Comparison of ENCODE assay signal across 25 cellular contexts in genomic region chr5:44329716-44330115, GRCh38. TPM values are rescaled to one million over a fixed set of nuclear protein-coding genes. Genes with fewer than 3 reads are reported as not detected.
DNase-seq lines count a peak whose midpoint lies in the region; TF ChIP-seq lines count a peak whose summit lies in the region.
"Had no signal": no experiment of that assay in that cellular context is flagged by ENCODE, and none has a peak within 500 bp of the region (broad histone marks: within the 10 kb centered on the region; RNA-seq: fewer than 3 reads in every experiment).

No MANE protein-coding gene starts in this region.

- no peak overlapping the region for H4K91ac ChIP-seq in neuronal stem cell (ENCODE audit: low read depth, low read length, poor library complexity)

- H3K4me1 ChIP-seq in endodermal cell (ENCODE audit: control insufficient read depth, insufficient read depth, low read length), result peaks cover 12% of the 10 kb centered on the region
- peaks cover 4 to 33% of the 10 kb centered on the region in 2 donors for H3K4me1 ChIP-seq in neuronal stem cell (ENCODE audit: control insufficient read depth in 2 of 2, insufficient read depth in 1 of 2, low read depth in 1 of 2, low read length in 2 of 2)
- H3K4me1 ChIP-seq in HAP-1, result no peaks in the 10 kb centered on the region
- H3K4me1 ChIP-seq: A549, Caco-2 had no signal

- no peak overlapping the region for H3K9ac ChIP-seq in endodermal cell (ENCODE audit: extremely low read depth, low read length, poor library complexity, severe bottlenecking)
- H3K9ac ChIP-seq in neuronal stem cell (ENCODE audit: low read depth, low read length, poor library complexity), result no peak overlapping the region

- in situ Hi-C loops in ACHN (cut with HindIII; ENCODE audit: low pct_ligation_motif_present, low pct_unique_long_range_greater_than_20kb, low sequenced_read_pairs) (no loop called here), HAP-1 (cut with MboI; ENCODE audit: low sequenced_read_pairs) (no loop called here)

- H3K36me3 ChIP-seq in endodermal cell (ENCODE audit: control insufficient read depth, insufficient read depth, low read length) (no peaks in the 10 kb centered on the region), neuronal stem cell (replicated peaks in 1 of 2; ENCODE audit: control insufficient read depth in 2 of 2, insufficient read depth in 2 of 2, low read length in 2 of 2) (no peaks in the 10 kb centered on the region), HAP-1 (replicated peaks) (no peaks in the 10 kb centered on the region)

- H2BK12ac ChIP-seq in neuronal stem cell (ENCODE audit: low read length), result no peak overlapping the region

- TF ChIP-seq CTCF in endodermal cell (conservative IDR thresholded peaks at IDR 0.05), result no peak

- H3K9me3 Mint-ChIP-seq in endodermal cell, result no peaks in the 10 kb centered on the region
- H3K9me3 Mint-ChIP-seq: IgD-negative memory B cell had no signal

- H3K23ac ChIP-seq in neuronal stem cell (ENCODE audit: low read depth, low read length, poor library complexity), result no peak overlapping the region

- peak overlapping the region; percentile 52 for H3K27ac Mint-ChIP-seq in endodermal cell
- H3K27ac Mint-ChIP-seq: CD4-positive, CD25-positive, alpha-beta regulatory T cell; IgD-negative memory B cell had no signal

- no peaks in the 10 kb centered on the region for H3K36me3 Mint-ChIP-seq in endodermal cell (ENCODE audit: low read depth)
- H3K36me3 Mint-ChIP-seq: CD4-positive, CD25-positive, alpha-beta regulatory T cell; IgD-negative memory B cell had no signal

- H3K18ac ChIP-seq in neuronal stem cell (ENCODE audit: low read length), result no peak overlapping the region

- H3K4me2 ChIP-seq in neuronal stem cell (ENCODE audit: insufficient read depth, low read length, poor library complexity, severe bottlenecking), result no peak overlapping the region
- H3K4me2 ChIP-seq: A549 had no signal

- H2BK5ac ChIP-seq in neuronal stem cell (ENCODE audit: low read length), result no peak overlapping the region

- H2AK5ac ChIP-seq in neuronal stem cell (ENCODE audit: low read depth, low read length), result no peak overlapping the region

- H3K9me3 ChIP-seq in endodermal cell (ENCODE audit: control insufficient read depth, low read length), result no peaks in the 10 kb centered on the region
- no peaks in the 10 kb centered on the region for H3K9me3 ChIP-seq in neuronal stem cell (replicated peaks in 1 of 2; ENCODE audit: control insufficient read depth in 2 of 2, insufficient read depth in 1 of 2, low read depth in 1 of 2, low read length in 2 of 2)
- no peaks in the 10 kb centered on the region for H3K9me3 ChIP-seq in HAP-1
- H3K9me3 ChIP-seq: A549, Caco-2 had no signal

- DNase-seq in Kasumi-1 (lab: John Stamatoyannopoulos, UW), result peak; percentile 41 to 63
- DNase-seq in RPMI7951 (ENCODE audit: low read depth), result peak; percentile 11
- DNase-seq in endodermal cell, result no peak
- peak; percentile 17 for DNase-seq in neuronal stem cell (ENCODE audit: low spot score)
- DNase-seq in ACHN, result no peak
- no peak for DNase-seq in HAP-1 (ENCODE audit: low spot score in 2 of 2)
- no peak for DNase-seq in GDM1 (lab: John Stamatoyannopoulos, UW)
- DNase-seq: Caco-2; CD4-positive, CD25-positive, alpha-beta regulatory T cell; DMS 273 treated with DMSO at 0.1 percent for 48 hours; DMS79 treated with DMSO at 0.1 percent for 48 hours; GOT3; NCI-H1417; NCI-H1694 treated with DMSO at 0.1 percent for 48 hours; NCI-H2081 treated with DMSO at 0.1 percent for 48 hours; NCI-H2171 treated with DMSO at 0.1 percent for 48 hours; NCI-H526; SW 1271 had no signal

- WGBS in endodermal cell (ENCODE audit: insufficient coverage in 1 of 2, insufficient read length in 1 of 2), 2 experiments, result 51 to 85% methylated on average over 2 of the region's 2 CpGs
- WGBS in neuronal stem cell (ENCODE audit: extremely low coverage in 2 of 2, insufficient read length in 2 of 2, insufficient replicate concordance in 1 of 2), 2 donors, result no CpG with 5 or more reads among the region's 2 CpGs

- H2BK120ac ChIP-seq in neuronal stem cell (ENCODE audit: low read depth, low read length), result no peak overlapping the region

- H3K27ac ChIP-seq in endodermal cell (ENCODE audit: low read depth, low read length) (no peak overlapping the region), neuronal stem cell (replicated peaks; ENCODE audit: low read length) (peak overlapping the region; percentile 73)
- H3K27ac ChIP-seq: A549 had no signal

- H3K27me3 ChIP-seq in endodermal cell (ENCODE audit: control insufficient read depth, insufficient read depth, low read length, poor library complexity, severe bottlenecking) (no peaks in the 10 kb centered on the region), neuronal stem cell (ENCODE audit: control insufficient read depth in 3 of 3, insufficient read depth in 3 of 3, low read depth in 1 of 3, low read length in 3 of 3) (no peaks in the 10 kb centered on the region), HAP-1 (ENCODE audit: low read depth) (no peaks in the 10 kb centered on the region)

- no peak overlapping the region for H3K4ac ChIP-seq in neuronal stem cell (ENCODE audit: low read length)

- H3K79me1 ChIP-seq in neuronal stem cell (ENCODE audit: low read depth, low read length), result no peaks in the 10 kb centered on the region

- no peaks in the 10 kb centered on the region for H3K27me3 Mint-ChIP-seq in endodermal cell (ENCODE audit: insufficient read depth)
- H3K27me3 Mint-ChIP-seq: CD4-positive, CD25-positive, alpha-beta regulatory T cell had no signal

- H3K4me1 Mint-ChIP-seq in endodermal cell, result peaks cover 49% of the 10 kb centered on the region
- H3K4me1 Mint-ChIP-seq: CD4-positive, CD25-positive, alpha-beta regulatory T cell; IgD-negative memory B cell had no signal

- no peak overlapping the region for H2BK15ac ChIP-seq in neuronal stem cell (ENCODE audit: low read length)

- no peak overlapping the region for H3K14ac ChIP-seq in neuronal stem cell (ENCODE audit: low read length)

- peak overlapping the region; percentile 52 for H2AFZ ChIP-seq in neuronal stem cell (ENCODE audit: low read length)

- H3K4me3 Mint-ChIP-seq in endodermal cell, result no peak overlapping the region
- H3K4me3 Mint-ChIP-seq: CD4-positive, CD25-positive, alpha-beta regulatory T cell; IgD-negative memory B cell had no signal

- H3K4me3 ChIP-seq in endodermal cell (ENCODE audit: low read length) (no peak overlapping the region), neuronal stem cell (ENCODE audit: low read length in 2 of 2) (no peak overlapping the region), HAP-1 (no peak overlapping the region)
- H3K4me3 ChIP-seq: A549, GM12878 had no signal

- no peak overlapping the region for H4K8ac ChIP-seq in neuronal stem cell (ENCODE audit: low read depth, low read length)

RNA-seq across cellular contexts. Expression of gene FGF10, which starts 59.5 kb away (rescaled TPM):
- not detected in 2 replicates for total RNA-seq in RPMI7951 (2014; rRNA removed; shearing (Covaris generic))
- total RNA-seq in endodermal cell, result 1 to 10 TPM in 1 of 2 donors, under 1 TPM in 1; 0.44 to 3.8 TPM
- 4.1 TPM for polyA plus RNA-seq in endodermal cell (2013, experiment 1 of 2)
- polyA plus RNA-seq in endodermal cell (2013, experiment 2 of 2), result 3.5 TPM
- polyA plus RNA-seq in neuronal stem cell (2013, experiment 1 of 2), result 2.7 TPM
- polyA plus RNA-seq in neuronal stem cell (2013, experiment 2 of 2), result 3.0 TPM
- total RNA-seq: Caco-2; CD4-positive, CD25-positive, alpha-beta regulatory T cell; GM12878; M059J; OCI-LY7; SK-MEL-5 had no signal
- polyA plus RNA-seq: A549; BJ; CD4-positive, CD25-positive, alpha-beta regulatory T cell; GM12878; IgD-negative memory B cell had no signal

Comparison
In these comparisons a context has a peak if more than half of its experiments do, and no peak if none do; other contexts are left out.
1. DNase-seq: peak in Kasumi-1 (2 of 2), RPMI7951 (single experiment) and neuronal stem cell (single experiment); none in endodermal cell (single experiment), ACHN (single experiment), HAP-1 (0 of 2) and GDM1 (single experiment).